Comparison of ENCODE assay signal across 11 cellular contexts in genomic region chr9:127796225-127796813, GRCh38. TPM values are rescaled to one million over a fixed set of nuclear protein-coding genes. Genes with fewer than 3 reads are reported as not detected.
DNase-seq lines count a peak whose midpoint lies in the region; ATAC-seq and TF ChIP-seq lines count a peak whose summit lies in the region.
"Had no signal": no experiment of that assay in that cellular context is flagged by ENCODE, and none has a peak within 500 bp of the region (broad histone marks: within the 10 kb centered on the region; RNA-seq: fewer than 3 reads in every experiment).

No MANE protein-coding gene starts in this region.

- H3K9me3 ChIP-seq in duodenal mucosa (ENCODE audit: control insufficient read depth in 1 of 2, low read length in 2 of 2) = no peaks in the 10 kb centered on the region
- no peaks in the 10 kb centered on the region for H3K9me3 ChIP-seq in esophagus squamous epithelium
- H3K9me3 ChIP-seq: thoracic aorta had no signal

- peaks cover 22% of the 10 kb centered on the region for H3K4me1 Mint-ChIP-seq in progenitor cell of endocrine pancreas (ENCODE audit: low read depth)

- intact Hi-C loops in esophagus squamous epithelium (cut with DNase I) = no loop called here

- no peak overlapping the region for H3K27ac ChIP-seq in duodenal mucosa (ENCODE audit: low read depth, low read length)
- peak overlapping the region in 2 of 4 donors; percentile 7 to 44 for H3K27ac ChIP-seq in esophagus squamous epithelium
- H3K27ac ChIP-seq: thoracic aorta had no signal

- no peaks in the 10 kb centered on the region for H3K27me3 ChIP-seq in duodenal mucosa (ENCODE audit: control insufficient read depth in 1 of 2, insufficient read depth in 2 of 2, low read length in 2 of 2)
- H3K27me3 ChIP-seq in esophagus squamous epithelium = no peaks in the 10 kb centered on the region

- H3K27me3 Mint-ChIP-seq in progenitor cell of endocrine pancreas = no peaks in the 10 kb centered on the region

- TF ChIP-seq POLR2A in esophagus squamous epithelium (IDR thresholded peaks at IDR 0.05) = no peak

- no peak overlapping the region for H3K4me3 ChIP-seq in duodenal mucosa (ENCODE audit: low read depth in 1 of 2, low read length in 2 of 2)
- H3K4me3 ChIP-seq in esophagus squamous epithelium = no peak overlapping the region
- H3K4me3 ChIP-seq: thoracic aorta had no signal

- peaks cover 3% of the 10 kb centered on the region for H3K36me3 Mint-ChIP-seq in progenitor cell of endocrine pancreas (ENCODE audit: insufficient read depth)

- no peak for TF ChIP-seq CTCF in progenitor cell of endocrine pancreas (IDR thresholded peaks at IDR 0.05; ENCODE audit: unreplicated experiment)
- no peak for TF ChIP-seq CTCF in esophagus squamous epithelium (IDR thresholded peaks at IDR 0.05)

- ATAC-seq in HG02870 (IDR thresholded peaks at IDR 0.05; ENCODE audit: unreplicated experiment) (no peak), GM19463 (IDR thresholded peaks at IDR 0.05; ENCODE audit: unreplicated experiment) (no peak), HG03439 (IDR thresholded peaks at IDR 0.05; ENCODE audit: unreplicated experiment) (no peak)

- peak overlapping the region; percentile 25 to 37 for H3K9ac ChIP-seq in duodenal mucosa (ENCODE audit: low read depth in 1 of 2, low read length in 2 of 2)

- WGBS in esophagus squamous epithelium, 2 donors = 48 to 49% methylated on average over 2 to 7 of the region's 8 CpGs

- peak overlapping the region; percentile 16 for H3K27ac Mint-ChIP-seq in progenitor cell of endocrine pancreas

- H3K4me3 Mint-ChIP-seq in progenitor cell of endocrine pancreas (ENCODE audit: low read depth) = no peak overlapping the region

- peaks cover 0 to 12% of the 10 kb centered on the region in 2 donors for H3K36me3 ChIP-seq in duodenal mucosa (ENCODE audit: control insufficient read depth in 1 of 2, insufficient read depth in 2 of 2, low read length in 2 of 2)
- peaks cover 4 to 23% (median 6%) of the 10 kb centered on the region in 3 donors for H3K36me3 ChIP-seq in esophagus squamous epithelium

- no peaks in the 10 kb centered on the region for H3K9me3 Mint-ChIP-seq in progenitor cell of endocrine pancreas (ENCODE audit: low read depth)

- DNase-seq in GM04503 (ENCODE audit: low read depth) (peak; percentile 18), NCI-H2196 treated with DMSO at 0.1 percent for 48 hours (lab: John Stamatoyannopoulos, UW; ENCODE audit: unreplicated experiment) (peak; percentile 49), progenitor cell of endocrine pancreas (ENCODE audit: low spot score, unreplicated experiment) (no peak), esophagus squamous epithelium (lab: John Stamatoyannopoulos, UW) (no peak)
- DNase-seq: NCI-H510A had no signal

- H3K4me1 ChIP-seq in duodenal mucosa (ENCODE audit: control insufficient read depth in 1 of 2, insufficient read depth in 2 of 2, low read length in 2 of 2) = peaks cover 33 to 40% of the 10 kb centered on the region in 2 donors
- H3K4me1 ChIP-seq in esophagus squamous epithelium = peaks cover 12 to 60% (median 18%) of the 10 kb centered on the region in 3 donors

RNA-seq across cellular contexts. Expression of gene FPGS, which starts 6.4 kb away (rescaled TPM):
- 75.0 and 78.4 TPM in 2 replicates for total RNA-seq in progenitor cell of endocrine pancreas
- 10 to 100 TPM; 38.2 to 52.0 (median 47.0) TPM for total RNA-seq in esophagus squamous epithelium

RNA-seq across cellular contexts. Expression of gene CDK9, which starts 10.5 kb away (rescaled TPM):
- 90.9 and 100 TPM in 2 replicates for total RNA-seq in progenitor cell of endocrine pancreas
- 10 to 100 TPM; 22.3 to 53.2 (median 41.2) TPM for total RNA-seq in esophagus squamous epithelium

RNA-seq across cellular contexts. Expression of gene SH2D3C, which starts 17.9 kb away (rescaled TPM):
- total RNA-seq in progenitor cell of endocrine pancreas (2.0 and 2.6 TPM in 2 replicates), esophagus squamous epithelium (1 to 10 TPM in 3 of 4 donors, under 1 TPM in 1; 0.38 to 4.8 (median 2.8) TPM)
- total RNA-seq: bronchial epithelial cell had no signal

RNA-seq across cellular contexts. Expression of gene ENG, which starts 58.1 kb away (rescaled TPM):
- total RNA-seq in progenitor cell of endocrine pancreas (0.64 and 0.91 TPM in 2 replicates), esophagus squamous epithelium (10 to 100 TPM in 3 of 4 donors, 1 to 10 TPM in 1; 7.2 to 32.8 (median 18.0) TPM)

Comparison
In these comparisons a context has a peak if more than half of its experiments do, and no peak if none do; other contexts are left out.
1. DNase-seq: peak in GM04503 (single experiment) and NCI-H2196 treated with DMSO at 0.1 percent for 48 hours (single experiment); none in progenitor cell of endocrine pancreas (single experiment) and esophagus squamous epithelium (single experiment).